In genomic region chr4:75924309-75924708, GRCh38 we compare ENCODE assay signal across 30 cellular contexts. TPM values are rescaled to one million over a fixed set of nuclear protein-coding genes. Genes with fewer than 3 reads are reported as not detected.
DNase-seq lines count a peak whose midpoint lies in the region; FAIRE-seq and TF ChIP-seq lines count a peak whose summit lies in the region.
"Had no signal": no experiment of that assay in that cellular context is flagged by ENCODE, and none has a peak within 500 bp of the region (broad histone marks: within the 10 kb centered on the region; RNA-seq: fewer than 3 reads in every experiment).

No MANE protein-coding gene starts in this region.

- no peak for TF ChIP-seq POLR2A in sigmoid colon (IDR thresholded peaks at IDR 0.05)

- no peak for TF ChIP-seq EP300 in sigmoid colon (IDR thresholded peaks at IDR 0.05)

- H3K27me3 ChIP-seq in sigmoid colon: no peaks in the 10 kb centered on the region
- H3K27me3 ChIP-seq: BE2C, cardiac muscle cell had no signal

- no peak overlapping the region for H3K4me3 Mint-ChIP-seq in type B pancreatic cell
- H3K4me3 Mint-ChIP-seq: activated CD8-positive, alpha-beta memory T cell treated with anti-CD3 and anti-CD28 coated beads, Interleukin-2, amount 10 ng/mL, durations not matched to agents 7 days and 5 days; activated naive CD4-positive, alpha-beta T cell treated with anti-CD3 and anti-CD28 coated beads, Interleukin-2, amount 50 U/mL, for 24 hours; activated T-helper 1 cell treated with anti-CD3 and anti-CD28 coated beads, Interleukin-12 subunit alpha, Interleukin-12 subunit beta, Interleukin-2, Interleukin-4 antibody, amounts not matched to agents 30 ng/mL and 10 ng/mL and 1 ng/mL, durations not matched to agents 14 hours and 24 hours and 36 hours had no signal

- H3K9me3 ChIP-seq in sigmoid colon: no peaks in the 10 kb centered on the region
- H3K9me3 ChIP-seq: BE2C, HAP-1 had no signal

- no peak for FAIRE-seq in urothelium cell line (lab: Jason Lieb, UNC)

- no peak overlapping the region for H3K27ac Mint-ChIP-seq in type B pancreatic cell
- H3K27ac Mint-ChIP-seq: activated T-helper 1 cell treated with anti-CD3 and anti-CD28 coated beads, Interleukin-12 subunit alpha, Interleukin-12 subunit beta, Interleukin-2, Interleukin-4 antibody, amounts not matched to agents 30 ng/mL and 10 ng/mL and 1 ng/mL, durations not matched to agents 14 hours and 24 hours and 36 hours had no signal

- H3K36me3 Mint-ChIP-seq in type B pancreatic cell: peaks cover 13% of the 10 kb centered on the region

- H3K36me3 ChIP-seq in sigmoid colon: peaks cover 0 to 16% (median 4%) of the 10 kb centered on the region in 4 donors
- H3K36me3 ChIP-seq: cardiac muscle cell had no signal

- no peaks in the 10 kb centered on the region for H3K9me3 Mint-ChIP-seq in type B pancreatic cell
- H3K9me3 Mint-ChIP-seq: activated naive CD4-positive, alpha-beta T cell treated with anti-CD3 and anti-CD28 coated beads, Interleukin-2, amount 50 U/mL, for 24 hours; activated T-helper 1 cell treated with anti-CD3 and anti-CD28 coated beads, Interleukin-12 subunit alpha, Interleukin-12 subunit beta, Interleukin-2, Interleukin-4 antibody, amounts not matched to agents 30 ng/mL and 10 ng/mL and 1 ng/mL, durations not matched to agents 14 hours and 24 hours and 36 hours had no signal

- DNase-seq in NCI-H1417 (lab: John Stamatoyannopoulos, UW): peak; percentile 24 to 65 (median 34)
- DNase-seq in NCI-H1417 treated with DMSO at 0.1 percent for 48 hours (lab: John Stamatoyannopoulos, UW): no peak
- DNase-seq in NCI-H146 treated with DMSO at 0.1 percent for 48 hours (lab: John Stamatoyannopoulos, UW; ENCODE audit: unreplicated experiment): peak; percentile 96
- peak; percentile 3 for DNase-seq in NCI-H526 treated with DMSO at 0.1 percent for 48 hours (lab: John Stamatoyannopoulos, UW)
- peak; percentile 17 for DNase-seq in iris pigment epithelial cell (ENCODE audit: low read depth)
- DNase-seq in sigmoid colon: no peak
- no peak for DNase-seq in urothelium cell line (ENCODE audit: low spot score)
- DNase-seq in type B pancreatic cell (ENCODE audit: extremely low spot score, unreplicated experiment): no peak
- DNase-seq: activated CD4-positive, alpha-beta T cell treated with anti-CD3 and anti-CD28 coated beads, Interleukin-2, amount 50 U/mL, for 1 hour; activated CD8-positive, alpha-beta memory T cell treated with anti-CD3 and anti-CD28 coated beads, Interleukin-2, amount 10 ng/mL, durations not matched to agents 7 days and 5 days; aorta; BE2C; cortex of kidney; foreskin melanocyte; left colon; NCI-H1436 treated with DMSO at 0.1 percent for 48 hours; NCI-H524; substantia nigra; T-helper 9 cell had no signal

- no peaks in the 10 kb centered on the region for H3K4me1 Mint-ChIP-seq in type B pancreatic cell (ENCODE audit: unreplicated experiment)
- H3K4me1 Mint-ChIP-seq: activated CD8-positive, alpha-beta memory T cell treated with anti-CD3 and anti-CD28 coated beads, Interleukin-2, amount 10 ng/mL, durations not matched to agents 7 days and 5 days had no signal

- intact Hi-C loops in sigmoid colon (cut with DNase I): no loop called here

- H3K27me3 Mint-ChIP-seq in type B pancreatic cell: no peaks in the 10 kb centered on the region
- H3K27me3 Mint-ChIP-seq: activated CD8-positive, alpha-beta memory T cell treated with anti-CD3 and anti-CD28 coated beads, Interleukin-2, amount 10 ng/mL, durations not matched to agents 7 days and 5 days; activated naive CD4-positive, alpha-beta T cell treated with anti-CD3 and anti-CD28 coated beads, Interleukin-2, amount 50 U/mL, for 24 hours had no signal

- TF ChIP-seq CTCF in sigmoid colon (IDR thresholded peaks at IDR 0.05) (no peak), type B pancreatic cell (conservative IDR thresholded peaks at IDR 0.05) (no peak)

- no peak overlapping the region for H3K27ac ChIP-seq in sigmoid colon
- H3K27ac ChIP-seq: cardiac muscle cell, HL-60 had no signal

- 98% methylated on average over 4 of the region's 4 CpGs for WGBS in sigmoid colon, 2 donors

- H3K4me1 ChIP-seq in sigmoid colon: no peaks in the 10 kb centered on the region
- H3K4me1 ChIP-seq: BE2C, HAP-1 had no signal

- no peak overlapping the region for H3K4me3 ChIP-seq in sigmoid colon
- H3K4me3 ChIP-seq: cardiac muscle cell, HAP-1, skin epidermis had no signal

RNA-seq across cellular contexts. Expression of gene NAAA, which starts 16.5 kb away (rescaled TPM):
- total RNA-seq in sigmoid colon (10 to 100 TPM; 23.3 to 60.6 (median 34.1) TPM), type B pancreatic cell (ENCODE audit: low replicate concordance) (10.7 and 20.2 TPM in 2 replicates)
- polyA plus RNA-seq in sigmoid colon: 10 to 100 TPM; 43.7 to 53.1 (median 45.6) TPM

RNA-seq across cellular contexts. Expression of gene PPEF2, which starts 22.1 kb away (rescaled TPM):
- total RNA-seq in sigmoid colon: under 1 TPM in 2 of 4 donors, not detected in 2; 0.28 to 0.33 TPM
- polyA plus RNA-seq in sigmoid colon: under 1 TPM in 1 of 3 donors, not detected in 2; 0.03 TPM
- total RNA-seq in type B pancreatic cell (ENCODE audit: low replicate concordance): not detected in 2 replicates
- total RNA-seq: A673; activated T-helper 1 cell treated with anti-CD3 and anti-CD28 coated beads, Interleukin-12 subunit alpha, Interleukin-12 subunit beta, Interleukin-2, Interleukin-4 antibody, amounts not matched to agents 30 ng/mL and 10 ng/mL and 1 ng/mL, durations not matched to agents 14 hours and 24 hours and 36 hours; cardiac muscle cell; esophagus mucosa; left colon; myocyte; posterior vena cava; urinary bladder had no signal
- polyA plus RNA-seq: cardiac muscle cell, urinary bladder had no signal

Comparison
In these comparisons a context has a peak if more than half of its experiments do, and no peak if none do; other contexts are left out.
1. DNase-seq: peak in NCI-H1417 (3 of 3), NCI-H146 treated with DMSO at 0.1 percent for 48 hours (single experiment), NCI-H526 treated with DMSO at 0.1 percent for 48 hours (single experiment) and iris pigment epithelial cell (single experiment); none in NCI-H1417 treated with DMSO at 0.1 percent for 48 hours (single experiment), sigmoid colon (single experiment), urothelium cell line (single experiment) and type B pancreatic cell (single experiment).